8 cellular contexts compared by ENCODE assay signal in genomic region chr5:160438316-160439204, GRCh38. TPM values are rescaled to one million over a fixed set of nuclear protein-coding genes. Genes with fewer than 3 reads are reported as not detected.
DNase-seq lines count a peak whose midpoint lies in the region; ATAC-seq and TF ChIP-seq lines count a peak whose summit lies in the region.

No MANE protein-coding gene starts in this region.

- DNase-seq in AG04450 (ENCODE audit: low read depth, low spot score) (no peak), NCI-H2196 treated with DMSO at 0.1 percent for 48 hours (lab: John Stamatoyannopoulos, UW; ENCODE audit: unreplicated experiment) (peak; percentile 36), coronary artery (ENCODE audit: low spot score) (no peak), left kidney (ENCODE audit: low read depth, low spot score) (peak; percentile 80)
- peak; percentile 44 for DNase-seq in activated CD4-positive, CD25-positive, alpha-beta regulatory T cell treated with anti-CD3 and anti-CD28 coated beads, Interleukin-2, amount 50 U/mL, for 16 hours (ENCODE audit: low read depth, low spot score)
- peak; percentile 45 for DNase-seq in stimulated activated CD4-positive, alpha-beta T cell treated with anti-CD3 and anti-CD28 coated beads, Interleukin-4, amount 100 ng/mL, for 1 hour

- H3K27me3 ChIP-seq in AG04450 (ENCODE audit: control insufficient read depth, insufficient read depth, low read length): peaks cover 7% of the 10 kb centered on the region

- no peak overlapping the region for H3K27ac ChIP-seq in AG04450 (ENCODE audit: low read depth, low read length)
- H3K27ac ChIP-seq in coronary artery: no peak overlapping the region

- POLR2A ChIA-PET in AG04450 (lab: Yijun Ruan, JAX): interaction anchor here (1.1 to 1.9 kb wide), 2 partner anchors 16 to 29 kb away, joined by 3 to 6 read pairs; no protein-coding TSS in a partner anchor

- H3K4me3 ChIP-seq in AG04450 (ENCODE audit: low read depth, low read length) (peak overlapping the region; percentile 60), coronary artery (peak overlapping the region; percentile 67)

- CTCF ChIA-PET in AG04450 (lab: Charles Lee): interaction anchor here (0.6 to 4.7 kb wide), 35 partner anchors 8 to 528 kb away, joined by 3 to 113 read pairs (median 7); partner anchors contain the start of genes FAM200C, PTTG1 and SLU7

- ATAC-seq in GM18861 (IDR thresholded peaks at IDR 0.05; ENCODE audit: unreplicated experiment) (peak; percentile 18), HG03097 (IDR thresholded peaks at IDR 0.05; ENCODE audit: low FRiP score, unreplicated experiment) (peak; percentile 24)

- TF ChIP-seq CTCF in AG04450 (IDR thresholded peaks at IDR 0.05; ENCODE audit: low read depth, low read length): peak; percentile 89
- peak; percentile 17 for TF ChIP-seq CTCF in coronary artery (IDR thresholded peaks at IDR 0.05)

- no peaks in the 10 kb centered on the region for H3K9me3 ChIP-seq in AG04450 (ENCODE audit: control insufficient read depth, insufficient read depth, low read length)

RNA-seq across cellular contexts. Expression of gene PTTG1, which starts 16.9 kb away (rescaled TPM):
- 45.5 and 67.4 TPM in 2 replicates for polyA plus RNA-seq in AG04450 (2011; rRNA removed)
- polyA minus RNA-seq in AG04450 (2011; rRNA and poly(A)+ RNA removed): 24.3 and 29.1 TPM in 2 replicates

RNA-seq across cellular contexts. Expression of gene SLU7, which starts 19.7 kb away (rescaled TPM):
- polyA plus RNA-seq in AG04450 (2011; rRNA removed): 32.9 and 59.5 TPM in 2 replicates
- 13.9 and 25.1 TPM in 2 replicates for polyA minus RNA-seq in AG04450 (2011; rRNA and poly(A)+ RNA removed)

RNA-seq across cellular contexts. Expression of gene FAM200C, which starts 38.7 kb away (rescaled TPM):
- polyA plus RNA-seq in AG04450 (2011; rRNA removed): 3.6 and 5.3 TPM in 2 replicates
- polyA minus RNA-seq in AG04450 (2011; rRNA and poly(A)+ RNA removed): 3.4 and 4.7 TPM in 2 replicates

Comparison
In these comparisons a context has a peak if more than half of its experiments do, and no peak if none do; other contexts are left out.
1. DNase-seq: peak in NCI-H2196 treated with DMSO at 0.1 percent for 48 hours (single experiment), activated CD4-positive, CD25-positive, alpha-beta regulatory T cell treated with anti-CD3 and anti-CD28 coated beads, Interleukin-2, amount 50 U/mL, for 16 hours (single experiment), left kidney (single experiment) and stimulated activated CD4-positive, alpha-beta T cell treated with anti-CD3 and anti-CD28 coated beads, Interleukin-4, amount 100 ng/mL, for 1 hour (single experiment); none in AG04450 (single experiment) and coronary artery (single experiment).